In the genomic region with DNA sequence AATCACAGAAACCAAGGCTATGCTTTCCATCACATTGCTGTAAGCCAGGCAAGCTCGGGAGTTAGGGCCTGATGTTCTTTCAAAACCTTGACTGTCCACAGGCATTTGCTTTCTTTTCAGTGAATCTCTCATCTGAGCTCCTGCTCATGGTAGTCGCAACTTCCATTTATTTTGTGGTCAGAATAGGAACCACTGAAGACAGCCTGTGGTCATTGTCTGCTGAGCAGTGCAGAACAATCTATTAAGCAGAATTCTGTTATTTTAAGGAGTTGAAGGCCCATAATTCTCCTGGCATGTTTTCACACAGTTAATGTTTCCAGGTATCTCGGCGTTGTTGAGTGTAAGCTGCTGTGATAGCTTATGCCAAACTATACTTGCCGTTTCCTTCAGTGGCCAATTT, we compare ENCODE assay signal across 15 cellular contexts.
DNase-seq lines count a peak whose midpoint lies in the region; ATAC-seq and TF ChIP-seq lines count a peak whose summit lies in the region.
"Had no signal": no experiment of that assay in that cellular context is flagged by ENCODE, and none has a peak within 500 bp of the region (broad histone marks: within the 10 kb centered on the region; RNA-seq: fewer than 3 reads in every experiment).

No MANE protein-coding gene starts in this region.

- WGBS in esophagus muscularis mucosa: 50% methylated on average over 5 of the region's 5 CpGs
- WGBS in stomach, 5 donors: 81 to 91% (median 88%) methylated on average over 5 of the region's 5 CpGs

- H3K27ac Mint-ChIP-seq in activated naive CD4-positive, alpha-beta T cell treated with anti-CD3 and anti-CD28 coated beads for 36 hours: no peak overlapping the region

- H3K27me3 ChIP-seq in MM.1S (replicated peaks; ENCODE audit: insufficient read depth, low read length) (no peaks in the 10 kb centered on the region), esophagus muscularis mucosa (no peaks in the 10 kb centered on the region), thoracic aorta (replicated peaks; ENCODE audit: insufficient read depth) (no peaks in the 10 kb centered on the region), stomach (no peaks in the 10 kb centered on the region)

- no peaks in the 10 kb centered on the region for H3K79me2 ChIP-seq in MM.1S (ENCODE audit: low read length)

- 0 out of 2 replicates have a peak overlapping the region, but pooled peaks have one; percentile 40 for H2AFZ ChIP-seq in MM.1S (ENCODE audit: low read length)

- TF ChIP-seq POLR2A in esophagus muscularis mucosa (IDR thresholded peaks at IDR 0.05; ENCODE audit: low read depth) (no peak), stomach (IDR thresholded peaks at IDR 0.05) (no peak)

- H3K36me3 ChIP-seq in MM.1S (replicated peaks; ENCODE audit: insufficient read depth, low read length): no peaks in the 10 kb centered on the region
- no peaks in the 10 kb centered on the region for H3K36me3 ChIP-seq in esophagus muscularis mucosa
- H3K36me3 ChIP-seq in thoracic aorta: no peaks in the 10 kb centered on the region
- no peaks in the 10 kb centered on the region for H3K36me3 ChIP-seq in stomach

- TF ChIP-seq EP300 in esophagus muscularis mucosa (IDR thresholded peaks at IDR 0.05) (no peak), stomach (IDR thresholded peaks at IDR 0.05) (no peak)

- no peak overlapping the region for H3K4me2 ChIP-seq in MM.1S (ENCODE audit: low read depth, low read length)

- no peaks in the 10 kb centered on the region for H3K4me1 ChIP-seq in MM.1S (ENCODE audit: low read length)
- H3K4me1 ChIP-seq in esophagus muscularis mucosa: peaks cover 0 to 10% (median 3%) of the 10 kb centered on the region in 4 donors
- peaks cover 8 to 18% of the 10 kb centered on the region in 2 donors for H3K4me1 ChIP-seq in thoracic aorta (ENCODE audit: control insufficient read depth in 1 of 2, low read depth in 2 of 2)
- no peaks in the 10 kb centered on the region for H3K4me1 ChIP-seq in stomach

- no peak overlapping the region for H3K4me3 Mint-ChIP-seq in activated naive CD4-positive, alpha-beta T cell treated with anti-CD3 and anti-CD28 coated beads for 36 hours

- H3F3A ChIP-seq in MM.1S (ENCODE audit: insufficient read depth, low read length): peaks cover 7% of the 10 kb centered on the region

- no peaks in the 10 kb centered on the region for H4K20me1 ChIP-seq in MM.1S (ENCODE audit: insufficient read depth, low read length)

- ATAC-seq in thoracic aorta (ENCODE audit: insufficient number of reproducible peaks, low FRiP score, low read depth) (no peak), GM21529 (IDR thresholded peaks at IDR 0.05; ENCODE audit: unreplicated experiment) (no peak)
- ATAC-seq: K562 had no signal

- H3K9me3 Mint-ChIP-seq in activated naive CD4-positive, alpha-beta T cell treated with anti-CD3 and anti-CD28 coated beads for 36 hours: no peaks in the 10 kb centered on the region

- CTCF ChIA-PET in activated naive CD4-positive, alpha-beta T cell treated with anti-CD3 and anti-CD28 coated beads for 36 hours (lab: Charles Lee): no interaction called here

- no peak overlapping the region for H3K27ac ChIP-seq in MM.1S (ENCODE audit: low read length)
- H3K27ac ChIP-seq in esophagus muscularis mucosa (replicated peaks in 1 of 4): peak overlapping the region; percentile 3 to 33 (median 16)
- H3K27ac ChIP-seq in thoracic aorta: peak overlapping the region in 1 of 2 donors; percentile 43
- H3K27ac ChIP-seq in stomach: no peak overlapping the region
- H3K27ac ChIP-seq: C4-2B had no signal

- no peak overlapping the region for H3K9ac ChIP-seq in MM.1S (ENCODE audit: low read length)

- no peak for TF ChIP-seq CTCF in MM.1S (IDR thresholded peaks at IDR 0.05; ENCODE audit: low read length)
- no peak for TF ChIP-seq CTCF in esophagus muscularis mucosa (IDR thresholded peaks at IDR 0.05)
- no peak for TF ChIP-seq CTCF in thoracic aorta (IDR thresholded peaks at IDR 0.05)
- TF ChIP-seq CTCF in stomach (IDR thresholded peaks at IDR 0.05): no peak

- DNase-seq in MM.1S (no peak), esophagus muscularis mucosa (ENCODE audit: extremely low spot score) (no peak), myocyte (ENCODE audit: low read depth) (peak; percentile 20), thoracic aorta (ENCODE audit: low spot score) (no peak), epidermal melanocyte (ENCODE audit: insufficient read length, low spot score) (no peak), stomach (no peak)
- no peak for DNase-seq in activated naive CD4-positive, alpha-beta T cell treated with anti-CD3 and anti-CD28 coated beads for 36 hours
- DNase-seq: NCI-H1694 treated with DMSO at 0.1 percent for 48 hours, NCI-H510A, NCI-H774, OCI-M1, RPMI8226 had no signal

- no peaks in the 10 kb centered on the region for H3K9me2 ChIP-seq in MM.1S (replicated peaks; ENCODE audit: insufficient read depth, low read length)

- H3K27me3 Mint-ChIP-seq in activated naive CD4-positive, alpha-beta T cell treated with anti-CD3 and anti-CD28 coated beads for 36 hours (ENCODE audit: low read depth): no peaks in the 10 kb centered on the region

- no peaks in the 10 kb centered on the region for H3K4me1 Mint-ChIP-seq in activated naive CD4-positive, alpha-beta T cell treated with anti-CD3 and anti-CD28 coated beads for 36 hours (ENCODE audit: low read depth)

- H3K9me3 ChIP-seq in MM.1S (replicated peaks; ENCODE audit: insufficient read depth, low read length) (no peaks in the 10 kb centered on the region), esophagus muscularis mucosa (no peaks in the 10 kb centered on the region), thoracic aorta (no peaks in the 10 kb centered on the region), stomach (no peaks in the 10 kb centered on the region)

- no peaks in the 10 kb centered on the region for H3K36me3 Mint-ChIP-seq in activated naive CD4-positive, alpha-beta T cell treated with anti-CD3 and anti-CD28 coated beads for 36 hours (ENCODE audit: low read depth)

- H3K4me3 ChIP-seq in MM.1S (ENCODE audit: low read length) (no peak overlapping the region), esophagus muscularis mucosa (no peak overlapping the region), thoracic aorta (peak overlapping the region; percentile 27), stomach (no peak overlapping the region)
- H3K4me3 ChIP-seq: K562 had no signal

- intact Hi-C loops in esophagus muscularis mucosa (cut with DNase I): no loop called here
- intact Hi-C loops in activated naive CD4-positive, alpha-beta T cell treated with anti-CD3 and anti-CD28 coated beads for 36 hours (cut with micrococcal nuclease): no loop called here
- intact Hi-C loops in stomach (cut with DNase I; ENCODE audit: low total_unique reads): no loop called here

Comparison
In these comparisons a context has a peak if more than half of its experiments do, and no peak if none do; other contexts are left out.
1. H3K27ac ChIP-seq: peak in esophagus muscularis mucosa (4 of 4); none in MM.1S (single experiment) and stomach (0 of 5).